In genomic region chr5:138536215-138536614, GRCh38 we compare ENCODE assay signal across 1 cellular context.
TF ChIP-seq lines count a peak whose summit lies in the region.

No MANE protein-coding gene starts in this region.

TF ChIP-seq in HepG2, 621 proteins besides CTCF, POLR2A, EP300 and RAD21:
- no peak for TF ChIP-seq ZSCAN31 (CRISPR knock-in tag; IDR thresholded peaks at IDR 0.05; ENCODE audit: low read depth)
- no peak for TF ChIP-seq TRIM24 (CRISPR knock-in tag; IDR thresholded peaks at IDR 0.05)
- TF ChIP-seq ZNF660 (CRISPR knock-in tag; IDR thresholded peaks at IDR 0.05; ENCODE audit: borderline replicate concordance, low read depth), result no peak
- TF ChIP-seq CBX5 (CRISPR knock-in tag; IDR thresholded peaks at IDR 0.05; ENCODE audit: borderline replicate concordance), result no peak
- no peak for TF ChIP-seq TOPORS (CRISPR knock-in tag; IDR thresholded peaks at IDR 0.05)
- TF ChIP-seq NCOA2 (CRISPR knock-in tag; IDR thresholded peaks at IDR 0.05), result no peak
- TF ChIP-seq THAP7 (CRISPR knock-in tag; IDR thresholded peaks at IDR 0.05), result no peak
- no peak for TF ChIP-seq ZNF670 (CRISPR knock-in tag; IDR thresholded peaks at IDR 0.05; ENCODE audit: borderline replicate concordance)
- TF ChIP-seq SNAPC2 (CRISPR knock-in tag; IDR thresholded peaks at IDR 0.05), result no peak
- no peak for TF ChIP-seq SAP130 (CRISPR knock-in tag; IDR thresholded peaks at IDR 0.05; ENCODE audit: low read depth)
- no peak for TF ChIP-seq HHEX (CRISPR knock-in tag; IDR thresholded peaks at IDR 0.05)
- no peak for TF ChIP-seq MAF1 (CRISPR knock-in tag; IDR thresholded peaks at IDR 0.05; ENCODE audit: borderline replicate concordance)
TF ChIP-seq in HepG2: peak in this region for 0.
